ENCODE assay signal across 33 cellular contexts in genomic region chr9:122786338-122786737, GRCh38. TPM values are rescaled to one million over a fixed set of nuclear protein-coding genes. Genes with fewer than 3 reads are reported as not detected.
"Had no signal": no experiment of that assay in that cellular context is flagged by ENCODE, and none has a peak within 500 bp of the region (broad histone marks: within the 10 kb centered on the region; RNA-seq: fewer than 3 reads in every experiment).

No MANE protein-coding gene starts in this region.

- DNase-seq: NCI-H1048, NCI-H1092 treated with DMSO at 0.1 percent for 48 hours, NCI-H1105 treated with DMSO at 0.1 percent for 48 hours, NCI-H1417, NCI-H1436, NCI-H146, NCI-H1694, NCI-H187, NCI-H1930, NCI-H2029 treated with DMSO at 0.1 percent for 48 hours, NCI-H2081 treated with DMSO at 0.1 percent for 48 hours, NCI-H2107, NCI-H2171, NCI-H226, NCI-H446 treated with DMSO at 0.1 percent for 48 hours, NCI-H510A, NCI-H524, NCI-H526, NCI-H69, NCI-H748 treated with DMSO at 0.1 percent for 48 hours, NCI-H82, OCI-M1, PC-3, Peyer's patch, Right ventricle myocardium superior, RPMI8226, SHP77 treated with DMSO at 0.1 percent for 48 hours, SK-N-SH, SW 1271, T-helper 1 cell had no signal

- H3K36me3 ChIP-seq: Peyer's patch, SJSA1 had no signal

- H3K9ac ChIP-seq: SK-N-SH had no signal

- H3K4me2 ChIP-seq: SK-N-SH had no signal

- ATAC-seq: PC-3 had no signal

- H3K4me1 ChIP-seq: Peyer's patch had no signal

- H3K9me2 ChIP-seq: SK-N-SH had no signal

- H3K27ac ChIP-seq: Peyer's patch, SJSA1 had no signal

- H3K4me3 ChIP-seq: Peyer's patch, SJSA1 had no signal

- H3K27me3 ChIP-seq: Peyer's patch, SJSA1 had no signal

- H3K9me3 ChIP-seq: Peyer's patch, SJSA1, SK-N-SH had no signal

RNA-seq across cellular contexts. Expression of gene OR5C1, which starts 2.4 kb away (rescaled TPM):
- total RNA-seq: LHCN-M2, MCF 10A, PC-3, Peyer's patch, Right ventricle myocardium superior, SJSA1 had no signal

RNA-seq across cellular contexts. Expression of gene OR1K1, which starts 13.6 kb away (rescaled TPM):
- total RNA-seq: LHCN-M2, MCF 10A, PC-3, Peyer's patch, Right ventricle myocardium superior, SJSA1 had no signal

RNA-seq across cellular contexts. Expression of gene OR1L6, which starts 44.2 kb away (rescaled TPM):
- total RNA-seq: LHCN-M2, MCF 10A, PC-3, Peyer's patch, Right ventricle myocardium superior, SJSA1 had no signal
